In genomic region chr14:71139058-71139946, GRCh38 we compare ENCODE assay signal across 8 cellular contexts.
DNase-seq lines count a peak whose midpoint lies in the region; ATAC-seq and TF ChIP-seq lines count a peak whose summit lies in the region.

No MANE protein-coding gene starts in this region.

- TF ChIP-seq CTCF in AG04450 (IDR thresholded peaks at IDR 0.05; ENCODE audit: low read depth, low read length) (peak; percentile 96), mesothelial cell of epicardium (IDR thresholded peaks at IDR 0.05; ENCODE audit: unreplicated experiment) (peak; percentile 81)

- peaks cover 9% of the 10 kb centered on the region for H3K9me3 ChIP-seq in AG04450 (ENCODE audit: control insufficient read depth, insufficient read depth, low read length)

- H3K9me3 Mint-ChIP-seq in activated CD4-positive, alpha-beta memory T cell treated with anti-CD3 and anti-CD28 coated beads, Interleukin-2, amount 10 ng/mL, durations not matched to agents 7 days and 5 days, result no peaks in the 10 kb centered on the region
- H3K9me3 Mint-ChIP-seq in effector memory CD8-positive, alpha-beta T cell, result no peaks in the 10 kb centered on the region
- H3K9me3 Mint-ChIP-seq in mesothelial cell of epicardium, result peaks cover 12% of the 10 kb centered on the region

- no peak overlapping the region for H3K27ac ChIP-seq in AG04450 (ENCODE audit: low read depth, low read length)

- no peak overlapping the region for H3K27ac Mint-ChIP-seq in activated CD4-positive, alpha-beta memory T cell treated with anti-CD3 and anti-CD28 coated beads, Interleukin-2, amount 10 ng/mL, durations not matched to agents 7 days and 5 days
- H3K27ac Mint-ChIP-seq in effector memory CD8-positive, alpha-beta T cell, result peak overlapping the region in 1 of 2 donors; percentile 23
- no peak overlapping the region for H3K27ac Mint-ChIP-seq in mesothelial cell of epicardium

- no peak overlapping the region for H3K4me3 Mint-ChIP-seq in activated CD4-positive, alpha-beta memory T cell treated with anti-CD3 and anti-CD28 coated beads, Interleukin-2, amount 10 ng/mL, durations not matched to agents 7 days and 5 days
- no peak overlapping the region for H3K4me3 Mint-ChIP-seq in effector memory CD8-positive, alpha-beta T cell
- no peak overlapping the region for H3K4me3 Mint-ChIP-seq in mesothelial cell of epicardium

- ATAC-seq in effector memory CD8-positive, alpha-beta T cell (replicated peaks), result peak; percentile 19
- no peak for ATAC-seq in GM18868 (IDR thresholded peaks at IDR 0.05; ENCODE audit: unreplicated experiment)

- no peaks in the 10 kb centered on the region for H3K27me3 Mint-ChIP-seq in activated CD4-positive, alpha-beta memory T cell treated with anti-CD3 and anti-CD28 coated beads, Interleukin-2, amount 10 ng/mL, durations not matched to agents 7 days and 5 days
- peaks cover 0 to 6% of the 10 kb centered on the region in 2 donors for H3K27me3 Mint-ChIP-seq in effector memory CD8-positive, alpha-beta T cell
- no peaks in the 10 kb centered on the region for H3K27me3 Mint-ChIP-seq in mesothelial cell of epicardium (ENCODE audit: low read depth)

- DNase-seq in AG04450 (ENCODE audit: low read depth, low spot score), result peak; percentile 13
- peak; percentile 55 for DNase-seq in GM19238 (ENCODE audit: insufficient read length, low spot score)
- peak; percentile 28 for DNase-seq in NCI-H345 treated with DMSO at 0.1 percent for 48 hours (lab: John Stamatoyannopoulos, UW; ENCODE audit: unreplicated experiment)
- DNase-seq in activated CD4-positive, alpha-beta memory T cell treated with anti-CD3 and anti-CD28 coated beads, Interleukin-2, amount 10 ng/mL, durations not matched to agents 7 days and 5 days, result peak; percentile 63
- peak; percentile 52 to 62 (median 61) for DNase-seq in effector memory CD8-positive, alpha-beta T cell
- DNase-seq in mesothelial cell of epicardium (ENCODE audit: low spot score in 2 of 2, unreplicated experiment in 2 of 2), result peak in 1 of 2 experiments; percentile 66
- peak; percentile 14 to 23 for DNase-seq in stimulated activated CD8-positive, alpha-beta memory T cell treated with anti-CD3 and anti-CD28 coated beads, Interleukin-4, amount 100 ng/mL, for 4 hours (ENCODE audit: low read depth in 2 of 2, low spot score in 1 of 2)

- peaks cover 52% of the 10 kb centered on the region for H3K4me1 Mint-ChIP-seq in activated CD4-positive, alpha-beta memory T cell treated with anti-CD3 and anti-CD28 coated beads, Interleukin-2, amount 10 ng/mL, durations not matched to agents 7 days and 5 days
- H3K4me1 Mint-ChIP-seq in effector memory CD8-positive, alpha-beta T cell (ENCODE audit: low read depth in 2 of 2), result peaks cover 17 to 24% of the 10 kb centered on the region in 2 donors
- H3K4me1 Mint-ChIP-seq in mesothelial cell of epicardium, result peaks cover 5% of the 10 kb centered on the region

- no peaks in the 10 kb centered on the region for H3K36me3 Mint-ChIP-seq in activated CD4-positive, alpha-beta memory T cell treated with anti-CD3 and anti-CD28 coated beads, Interleukin-2, amount 10 ng/mL, durations not matched to agents 7 days and 5 days (ENCODE audit: low read depth)
- peaks cover 3% of the 10 kb centered on the region for H3K36me3 Mint-ChIP-seq in effector memory CD8-positive, alpha-beta T cell (ENCODE audit: insufficient read depth)
- H3K36me3 Mint-ChIP-seq in mesothelial cell of epicardium, result no peaks in the 10 kb centered on the region

- CTCF ChIA-PET in AG04450 (lab: Charles Lee), result interaction anchor here (0.7 to 5.3 kb wide), 16 partner anchors 13 to 716 kb away, joined by 3 to 68 read pairs (median 4); no protein-coding TSS in a partner anchor
- CTCF ChIA-PET in activated CD4-positive, alpha-beta memory T cell treated with anti-CD3 and anti-CD28 coated beads, Interleukin-2, amount 10 ng/mL, durations not matched to agents 7 days and 5 days (lab: Charles Lee), result interaction anchor here (0.5 to 5.4 kb wide), 14 partner anchors 14 to 716 kb away, joined by 3 to 63 read pairs (median 4); partner anchors contain the start of gene SIPA1L1

- POLR2A ChIA-PET in AG04450 (lab: Yijun Ruan, JAX), result no interaction called here
- POLR2A ChIA-PET in activated CD4-positive, alpha-beta memory T cell treated with anti-CD3 and anti-CD28 coated beads, Interleukin-2, amount 10 ng/mL, durations not matched to agents 7 days and 5 days (lab: Charles Lee), result interaction anchor here (1.0 kb wide), 1 partner anchor 182 kb away, joined by 4 read pairs; the partner anchor contains the start of gene SIPA1L1

- no peaks in the 10 kb centered on the region for H3K27me3 ChIP-seq in AG04450 (ENCODE audit: control insufficient read depth, insufficient read depth, low read length)

- no peak overlapping the region; the same call in 1 of the 2 replicates for H3K4me3 ChIP-seq in AG04450 (ENCODE audit: low read depth, low read length)
